1 cellular context compared by ENCODE assay signal in genomic region chr1:205744403-205744802, GRCh38.
TF ChIP-seq lines count a peak whose summit lies in the region.

No MANE protein-coding gene starts in this region.

TF ChIP-seq in H1, 55 proteins besides CTCF, POLR2A, EP300 and RAD21:
- TF ChIP-seq KDM5A (IDR thresholded peaks at IDR 0.05; ENCODE audit: low read length) (no peak), ASH2L (IDR thresholded peaks at IDR 0.05; ENCODE audit: low read length) (no peak), USF2 (IDR thresholded peaks at IDR 0.05; ENCODE audit: low read length) (no peak), TBP (IDR thresholded peaks at IDR 0.05; ENCODE audit: low read depth, low read length) (no peak), CHD2 (IDR thresholded peaks at IDR 0.05; ENCODE audit: low read length) (no peak), SP1 (IDR thresholded peaks at IDR 0.05; ENCODE audit: low read depth, low read length) (no peak), E2F6 (IDR thresholded peaks at IDR 0.05) (no peak), TAF7 (optimal IDR thresholded peaks at IDR 0.05; ENCODE audit: borderline replicate concordance, low read depth, low read length) (no peak), HDAC2 (IDR thresholded peaks at IDR 0.05; ENCODE audit: borderline replicate concordance in 1 of 2, low read depth in 2 of 2, low read length in 2 of 2) (no peak), JUN (IDR thresholded peaks at IDR 0.05; ENCODE audit: low read depth, low read length) (no peak)
